8 cellular contexts compared by ENCODE assay signal in genomic region chr21:25733859-25734653, GRCh38. TPM values are rescaled to one million over a fixed set of nuclear protein-coding genes. Genes with fewer than 3 reads are reported as not detected.
DNase-seq lines count a peak whose midpoint lies in the region; ATAC-seq, FAIRE-seq and TF ChIP-seq lines count a peak whose summit lies in the region.

No MANE protein-coding gene starts in this region.

- TF ChIP-seq POLR2A in K562 (conservative IDR thresholded peaks at IDR 0.05) = no peak; the same call in 1 of the 2 replicates

- no peak for TF ChIP-seq RAD21 in K562 (CRISPR knock-in tag; conservative IDR thresholded peaks at IDR 0.05 in 1 of 2, IDR thresholded peaks at IDR 0.05 in 1 of 2)

- H2AFZ ChIP-seq in PC-9 (peak overlapping the region; percentile 90), K562 (ENCODE audit: low read depth, low read length) (peak overlapping the region; percentile 98), smooth muscle cell (ENCODE audit: low read depth) (peak overlapping the region; percentile 89)

- TF ChIP-seq CTCF in PC-9 (conservative IDR thresholded peaks at IDR 0.05) (no peak), K562 (IDR thresholded peaks at IDR 0.05 in 2 of 3, conservative IDR thresholded peaks at IDR 0.05 in 1 of 3; ENCODE audit: insufficient read depth in 2 of 3, low read depth in 1 of 3, low read length in 3 of 3) (no peak), smooth muscle cell (IDR thresholded peaks at IDR 0.05; ENCODE audit: borderline replicate concordance, insufficient read depth, poor library complexity, severe bottlenecking) (no peak)

- H3K9me3 ChIP-seq in PC-9 (ENCODE audit: insufficient read depth, low read depth) (no peaks in the 10 kb centered on the region), K562 (replicated peaks; ENCODE audit: control insufficient read depth, insufficient read depth, low read depth, low read length) (no peaks in the 10 kb centered on the region), iPS-18a (ENCODE audit: control insufficient read depth, low read depth, low read length) (no peaks in the 10 kb centered on the region), smooth muscle cell (replicated peaks; ENCODE audit: low read depth) (no peaks in the 10 kb centered on the region)

- H3F3A ChIP-seq in PC-9 (ENCODE audit: insufficient read depth, low read depth) = peaks cover 11% of the 10 kb centered on the region; the same call in 1 of the 2 replicates
- H3F3A ChIP-seq in smooth muscle cell (ENCODE audit: low read depth) = peaks cover 12% of the 10 kb centered on the region

- no peaks in the 10 kb centered on the region for H3K9me2 ChIP-seq in PC-9 (ENCODE audit: insufficient read depth)

- H3K27me3 ChIP-seq in PC-9 (ENCODE audit: insufficient read depth, low read depth) = no peaks in the 10 kb centered on the region
- no peaks in the 10 kb centered on the region for H3K27me3 ChIP-seq in K562 (ENCODE audit: control insufficient read depth in 2 of 2, insufficient read depth in 2 of 2, low read length in 2 of 2)
- H3K27me3 ChIP-seq in iPS-18a (ENCODE audit: control insufficient read depth, insufficient read depth, low read length) = no peaks in the 10 kb centered on the region
- H3K27me3 ChIP-seq in smooth muscle cell (ENCODE audit: low read depth) = no peaks in the 10 kb centered on the region

- H4K20me1 ChIP-seq in PC-9 (ENCODE audit: insufficient read depth) (no peaks in the 10 kb centered on the region; the same call in 1 of the 2 replicates), K562 (replicated peaks; ENCODE audit: control insufficient read depth, insufficient read depth, low read length) (no peaks in the 10 kb centered on the region; the same call in 1 of the 2 replicates), smooth muscle cell (ENCODE audit: low read depth) (peaks cover 22% of the 10 kb centered on the region)

- H3K4me3 ChIP-seq in PC-9 (peak overlapping the region; percentile 94), K562 (peak overlapping the region; percentile 93), iPS-18a (ENCODE audit: low read length) (peak overlapping the region; percentile 81), smooth muscle cell (peak overlapping the region; percentile 92)

- in situ Hi-C loops in ACHN (cut with HindIII; ENCODE audit: low pct_ligation_motif_present, low pct_unique_long_range_greater_than_20kb, low sequenced_read_pairs) (no loop called here), K562 (cut with MboI) (no loop called here)

- CTCF ChIA-PET in PC-9 (lab: Charles Lee) = no interaction called here
- CTCF ChIA-PET in K562 (lab: Yijun Ruan, JAX; ENCODE audit: low intra/inter-chr PET ratio) = interaction anchor here (0.6 to 0.7 kb wide), 2 partner anchors 17 to 32 kb away, joined by 3 to 6 read pairs; no protein-coding TSS in a partner anchor

- peak; percentile 20 for DNase-seq in ACHN
- no peak for DNase-seq in PC-9
- DNase-seq in K562 (ENCODE audit: extremely low read depth in 1 of 4, low spot score in 3 of 4) = peak in 2 of 4 experiments; percentile 28 to 65
- DNase-seq in smooth muscle cell (lab: John Stamatoyannopoulos, UW; ENCODE audit: unreplicated experiment) = no peak
- DNase-seq in posterior vena cava (ENCODE audit: low spot score) = no peak

- H3K36me3 ChIP-seq in PC-9 (ENCODE audit: low read depth) = 0 out of 2 replicates have a peak, but pooled peaks cover 8% of the 10 kb centered on the region
- peaks cover 45% of the 10 kb centered on the region for H3K36me3 ChIP-seq in K562 (ENCODE audit: control insufficient read depth, insufficient read depth, low read length)
- peaks cover 7% of the 10 kb centered on the region for H3K36me3 ChIP-seq in iPS-18a (ENCODE audit: control insufficient read depth, low read depth, low read length)
- H3K36me3 ChIP-seq in smooth muscle cell (ENCODE audit: low read depth) = peaks cover 5% of the 10 kb centered on the region

- under 1% methylated on average over 25 of the region's 30 CpGs for WGBS in K562 (ENCODE audit: insufficient coverage, low coverage, missing lambda C conversion rate)
- WGBS in smooth muscle cell (ENCODE audit: low lambda C conversion rate) = 8% methylated on average over 30 of the region's 30 CpGs

- intact Hi-C loops in PC-9 (cut with micrococcal nuclease; ENCODE audit: unreplicated experiment) = loop anchor here (1.0 kb wide), 1 partner anchor 126 kb away; no protein-coding TSS in a partner anchor
- intact Hi-C loops in K562 (cut with micrococcal nuclease) = loop anchor here (2.0 kb wide), 1 partner anchor 67 kb away; no protein-coding TSS in a partner anchor
- intact Hi-C loops in posterior vena cava (cut with DNase I) = no loop called here

- no peak for TF ChIP-seq EP300 in K562 (IDR thresholded peaks at IDR 0.05; ENCODE audit: low read length)

- H3K79me2 ChIP-seq in PC-9 (ENCODE audit: low read depth) (peaks cover 75% of the 10 kb centered on the region), K562 (ENCODE audit: control insufficient read depth, insufficient read depth, low read length) (peaks cover 94% of the 10 kb centered on the region), smooth muscle cell (ENCODE audit: low read depth) (peaks cover 79% of the 10 kb centered on the region)

- POLR2A ChIA-PET in PC-9 (lab: Charles Lee; ENCODE audit: unreplicated experiment) = no interaction called here
- POLR2A ChIA-PET in K562 (lab: Yijun Ruan, JAX) = interaction anchor here (0.7 to 2.6 kb wide), 6 partner anchors 13 to 1608 kb away, joined by 4 to 10 read pairs (median 6); no protein-coding TSS in a partner anchor

- peak; percentile 56 for FAIRE-seq in K562 (lab: Jason Lieb, UNC)

- BruUV-seq in PC-9 (replicated peaks; lab: Mats Ljungman, UMichigan) (no TSS peak), K562 (replicated peaks; lab: Mats Ljungman, UMichigan) (TSS peak; percentile 47)

- H3K4me1 ChIP-seq in PC-9 (replicated peaks; ENCODE audit: insufficient read depth) (peaks cover 13% of the 10 kb centered on the region; the same call in 1 of the 2 replicates), K562 (replicated peaks in 1 of 2; ENCODE audit: control insufficient read depth in 2 of 2, insufficient read depth in 2 of 2, low read length in 2 of 2) (peaks cover 7 to 21% of the 10 kb centered on the region in 2 experiments; a peak in 4 of 5 replicates), iPS-18a (ENCODE audit: control insufficient read depth, low read depth, low read length) (peaks cover 12% of the 10 kb centered on the region), smooth muscle cell (ENCODE audit: low read depth) (peaks cover 16% of the 10 kb centered on the region)

- H3K9ac ChIP-seq in K562 (ENCODE audit: insufficient read depth in 1 of 2, low read depth in 2 of 2, low read length in 2 of 2) = peak overlapping the region; percentile 95 to 97
- peak overlapping the region; percentile 93 for H3K9ac ChIP-seq in iPS-18a (ENCODE audit: low read length)
- H3K9ac ChIP-seq in smooth muscle cell (ENCODE audit: low read depth) = peak overlapping the region; percentile 96

- H3K9me1 ChIP-seq in K562 (ENCODE audit: control insufficient read depth, insufficient read depth, low read length) = no peaks in the 10 kb centered on the region

- ATAC-seq in GM18499 (IDR thresholded peaks at IDR 0.05; ENCODE audit: insufficient read depth, unreplicated experiment) (peak; percentile 1), HG03045 (IDR thresholded peaks at IDR 0.05; ENCODE audit: unreplicated experiment) (peak; percentile 10), K562 (peak; percentile 55)

- H3K4me2 ChIP-seq in PC-9 (peak overlapping the region; percentile 95), K562 (ENCODE audit: insufficient read depth, low read length) (peak overlapping the region; percentile 98), smooth muscle cell (peak overlapping the region; percentile 93)

- peak overlapping the region; percentile 98 for H3K27ac ChIP-seq in PC-9
- H3K27ac ChIP-seq in K562 (ENCODE audit: extremely low read depth, low read depth, low read length) = peak overlapping the region; percentile 98
- H3K27ac ChIP-seq in iPS-18a (ENCODE audit: low read length) = no peak overlapping the region
- H3K27ac ChIP-seq in smooth muscle cell (ENCODE audit: low read depth) = peak overlapping the region; percentile 97

RNA-seq across cellular contexts. Expression of gene ATP5PF, which starts 0.6 kb away (rescaled TPM):
- total RNA-seq in PC-9 (2021) = 62.1 and 108 TPM in 2 replicates
- 16.4 and 36.0 TPM in 2 replicates for total RNA-seq in K562 (2011; cell fraction: chromatin; rRNA removed; ENCODE audit: low replicate concordance)
- 21.3 and 22.2 TPM in 2 replicates for total RNA-seq in K562 (2011; cell fraction: nucleolus; rRNA removed)
- total RNA-seq in K562 (2011; cell fraction: nucleoplasm; rRNA removed) = 36.5 and 54.4 TPM in 2 replicates
- 230 and 242 TPM in 2 replicates for total RNA-seq in K562 (2014; rRNA removed)
- total RNA-seq in K562 (2014; rRNA removed; fragmentation: Illumina TruSeq; extraction: Trizol) = 324 and 371 TPM in 2 replicates
- 343 and 391 TPM in 2 replicates for total RNA-seq in K562 (2015; rRNA removed; fragmentation: Illumina TruSeq; extraction: Trizol)
- total RNA-seq in K562 (2021) = 285 and 295 TPM in 2 replicates
- 363 and 533 TPM in 2 replicates for polyA plus RNA-seq in K562 (2011; rRNA removed)
- polyA plus RNA-seq in K562 (2011; cell fraction: cytosol; rRNA removed) = 184 and 377 TPM in 2 replicates
- polyA plus RNA-seq in K562 (2011; cell fraction: nucleus; rRNA removed) = 42.6 and 90.3 TPM in 2 replicates
- polyA plus RNA-seq in K562 (2012) = 291 and 682 TPM in 2 replicates
- polyA plus RNA-seq in K562 (2014; fragmentation: Illumina TruSeq; extraction: Trizol) = 784 and 1,131 TPM in 2 replicates
- polyA plus RNA-seq in K562 (2014; fragmentation: Nextera tagmentation; extraction: Ambion mirVana) = 1,000 to 10,000 TPM; 2,105 to 2,488 TPM
- 907 and 928 TPM in 2 replicates for polyA plus RNA-seq in K562 (2014; rRNA removed)
- 162 and 175 TPM in 2 replicates for polyA minus RNA-seq in K562 (2011; rRNA and poly(A)+ RNA removed)
- 33.6 and 54.1 TPM in 2 replicates for polyA minus RNA-seq in K562 (2011; cell fraction: cytosol; rRNA and poly(A)+ RNA removed)
- 22.6 and 37.1 TPM in 2 replicates for polyA minus RNA-seq in K562 (2011; cell fraction: nucleus; rRNA and poly(A)+ RNA removed)
- total RNA-seq in smooth muscle cell = 127 and 132 TPM in 2 replicates
- 304 and 308 TPM in 2 replicates for polyA plus RNA-seq in smooth muscle cell
- total RNA-seq in posterior vena cava = 100 to 1,000 TPM; 116 to 129 TPM

RNA-seq across cellular contexts. Expression of gene GABPA, which starts 0.7 kb away (rescaled TPM):
- total RNA-seq in PC-9 (2021) = 18.2 and 20.5 TPM in 2 replicates
- 5.7 and 26.9 TPM in 2 replicates for total RNA-seq in K562 (2011; cell fraction: chromatin; rRNA removed; ENCODE audit: low replicate concordance)
- 3.3 and 4.2 TPM in 2 replicates for total RNA-seq in K562 (2011; cell fraction: nucleolus; rRNA removed)
- total RNA-seq in K562 (2011; cell fraction: nucleoplasm; rRNA removed) = 9.7 and 12.4 TPM in 2 replicates
- total RNA-seq in K562 (2014; rRNA removed) = 16.3 and 17.7 TPM in 2 replicates
- 26.1 and 30.3 TPM in 2 replicates for total RNA-seq in K562 (2014; rRNA removed; fragmentation: Illumina TruSeq; extraction: Trizol)
- total RNA-seq in K562 (2015; rRNA removed; fragmentation: Illumina TruSeq; extraction: Trizol) = 22.4 and 24.6 TPM in 2 replicates
- 24.8 and 26.8 TPM in 2 replicates for total RNA-seq in K562 (2021)
- 26.2 and 35.7 TPM in 2 replicates for polyA plus RNA-seq in K562 (2011; rRNA removed)
- 3.6 and 8.5 TPM in 2 replicates for polyA plus RNA-seq in K562 (2011; cell fraction: cytosol; rRNA removed)
- polyA plus RNA-seq in K562 (2011; cell fraction: nucleus; rRNA removed) = 10.7 and 16.2 TPM in 2 replicates
- polyA plus RNA-seq in K562 (2012) = 14.4 and 14.6 TPM in 2 replicates
- polyA plus RNA-seq in K562 (2014; fragmentation: Illumina TruSeq; extraction: Trizol) = 20.6 and 22.8 TPM in 2 replicates
- 10 to 100 TPM in 1 of 2 experiments, 1 to 10 TPM in 1; 8.9 to 13.2 TPM for polyA plus RNA-seq in K562 (2014; fragmentation: Nextera tagmentation; extraction: Ambion mirVana)
- 19.6 and 20.0 TPM in 2 replicates for polyA plus RNA-seq in K562 (2014; rRNA removed)
- polyA minus RNA-seq in K562 (2011; rRNA and poly(A)+ RNA removed) = 37.1 and 37.5 TPM in 2 replicates
- 12.8 and 14.7 TPM in 2 replicates for polyA minus RNA-seq in K562 (2011; cell fraction: cytosol; rRNA and poly(A)+ RNA removed)
- 5.5 and 12.1 TPM in 2 replicates for polyA minus RNA-seq in K562 (2011; cell fraction: nucleus; rRNA and poly(A)+ RNA removed)
- total RNA-seq in smooth muscle cell = 35.1 and 37.6 TPM in 2 replicates
- 9.4 and 11.4 TPM in 2 replicates for polyA plus RNA-seq in smooth muscle cell
- total RNA-seq in posterior vena cava = 10 to 100 TPM; 21.2 to 23.7 TPM

Comparison
In these comparisons a context has a peak if more than half of its experiments do, and no peak if none do; other contexts are left out.
1. ATAC-seq: peak in every context shown above with its lines; median percentile 55 in K562; 10 in HG03045; 1 in GM18499.
2. intact Hi-C loops: an anchor here in PC-9 (1.0 kb wide) and K562 (2.0 kb wide); none called in posterior vena cava.